In genomic region chr9:100352727-100353505, GRCh38 we compare ENCODE assay signal across 1 cellular context.
TF ChIP-seq lines count a peak whose summit lies in the region.

Gene TEX10 (minus strand): TSS chr9:100352942. CDS start chr9:100349363, 3,579 bp downstream.

TF ChIP-seq in K562, 482 proteins besides CTCF, POLR2A, EP300 and RAD21 (continued from another document and continues in another):
- TF ChIP-seq ZBTB40 (IDR thresholded peaks at IDR 0.05) (peak; percentile 84), ZBTB40 (CRISPR knock-in tag; IDR thresholded peaks at IDR 0.05) (peak; percentile 52; the same call in 1 of the 2 replicates), IFI16 (CRISPR knock-in tag; IDR thresholded peaks at IDR 0.05) (no peak), HDAC8 (tag; IDR thresholded peaks at IDR 0.05) (no peak), SIN3A (IDR thresholded peaks at IDR 0.05; ENCODE audit: borderline replicate concordance in 2 of 2, control insufficient read depth in 1 of 2, low read depth in 2 of 2, low read length in 2 of 2) (peak; percentile 56 to 79; a peak in 2 of 4 replicates), TCF15 (CRISPR knock-in tag; IDR thresholded peaks at IDR 0.05) (no peak), CTBP1 (IDR thresholded peaks at IDR 0.05; ENCODE audit: borderline replicate concordance) (peak; percentile 47; the same call in 1 of the 2 replicates), THRAP3 (IDR thresholded peaks at IDR 0.05; ENCODE audit: borderline replicate concordance) (no peak), ZBTB7A (IDR thresholded peaks at IDR 0.05; ENCODE audit: borderline replicate concordance, control insufficient read depth, low read depth, low read length) (peak; percentile 100), PBX2 (CRISPR knock-in tag; IDR thresholded peaks at IDR 0.05; ENCODE audit: low read depth) (no peak), PBX2 (tag; conservative IDR thresholded peaks at IDR 0.05; ENCODE audit: low read depth) (no peak), ZNF143 (CRISPR knock-in tag; IDR thresholded peaks at IDR 0.05) (no peak), HLTF (IDR thresholded peaks at IDR 0.05) (no peak), E4F1 (CRISPR knock-in tag; IDR thresholded peaks at IDR 0.05; ENCODE audit: borderline replicate concordance) (no peak), ARID4B (CRISPR knock-in tag; IDR thresholded peaks at IDR 0.05) (peak; percentile 17; the same call in 1 of the 2 replicates), POLR3A (IDR thresholded peaks at IDR 0.05; ENCODE audit: borderline replicate concordance, extremely low read depth, insufficient read depth, insufficient read length) (no peak), ZNF707 (CRISPR knock-in tag; conservative IDR thresholded peaks at IDR 0.05) (no peak), ZBTB17 (CRISPR knock-in tag; IDR thresholded peaks at IDR 0.05) (no peak), ZBTB33 (CRISPR knock-in tag; IDR thresholded peaks at IDR 0.05) (peak; percentile 80; the same call in 1 of the 2 replicates), RNF2 (IDR thresholded peaks at IDR 0.05) (peak; percentile 93), KAT8 (IDR thresholded peaks at IDR 0.05; ENCODE audit: low read depth) (no peak), ZNF76 (CRISPR knock-in tag; IDR thresholded peaks at IDR 0.05; ENCODE audit: borderline replicate concordance) (0 out of 2 replicates have a peak, but pooled peaks have one; percentile 36), ZNF583 (CRISPR knock-in tag; IDR thresholded peaks at IDR 0.05) (no peak), ELF1 (tag; IDR thresholded peaks at IDR 0.05) (peak; percentile 59; the same call in 1 of the 2 replicates), TBL1XR1 (IDR thresholded peaks at IDR 0.05; ENCODE audit: low read length in 2 of 2) (no peak; a peak in 1 of 4 replicates), ZNF75A (CRISPR knock-in tag; IDR thresholded peaks at IDR 0.05) (no peak), CGGBP1 (CRISPR knock-in tag; IDR thresholded peaks at IDR 0.05) (no peak), ARHGAP35 (IDR thresholded peaks at IDR 0.05; ENCODE audit: partially characterized antibody) (no peak), ZNF197 (CRISPR knock-in tag; IDR thresholded peaks at IDR 0.05; ENCODE audit: low read depth) (no peak), MCM3 (IDR thresholded peaks at IDR 0.05) (no peak), SMAD1 (IDR thresholded peaks at IDR 0.05; ENCODE audit: low read depth, low read length, partially characterized antibody) (no peak), BACH1 (tag; IDR thresholded peaks at IDR 0.05) (no peak), MNT (conservative IDR thresholded peaks at IDR 0.05) (peak; percentile 90 to 96), SMARCA5 (IDR thresholded peaks at IDR 0.05) (no peak), E2F3 (CRISPR knock-in tag; IDR thresholded peaks at IDR 0.05) (no peak)
